In the genomic region with DNA sequence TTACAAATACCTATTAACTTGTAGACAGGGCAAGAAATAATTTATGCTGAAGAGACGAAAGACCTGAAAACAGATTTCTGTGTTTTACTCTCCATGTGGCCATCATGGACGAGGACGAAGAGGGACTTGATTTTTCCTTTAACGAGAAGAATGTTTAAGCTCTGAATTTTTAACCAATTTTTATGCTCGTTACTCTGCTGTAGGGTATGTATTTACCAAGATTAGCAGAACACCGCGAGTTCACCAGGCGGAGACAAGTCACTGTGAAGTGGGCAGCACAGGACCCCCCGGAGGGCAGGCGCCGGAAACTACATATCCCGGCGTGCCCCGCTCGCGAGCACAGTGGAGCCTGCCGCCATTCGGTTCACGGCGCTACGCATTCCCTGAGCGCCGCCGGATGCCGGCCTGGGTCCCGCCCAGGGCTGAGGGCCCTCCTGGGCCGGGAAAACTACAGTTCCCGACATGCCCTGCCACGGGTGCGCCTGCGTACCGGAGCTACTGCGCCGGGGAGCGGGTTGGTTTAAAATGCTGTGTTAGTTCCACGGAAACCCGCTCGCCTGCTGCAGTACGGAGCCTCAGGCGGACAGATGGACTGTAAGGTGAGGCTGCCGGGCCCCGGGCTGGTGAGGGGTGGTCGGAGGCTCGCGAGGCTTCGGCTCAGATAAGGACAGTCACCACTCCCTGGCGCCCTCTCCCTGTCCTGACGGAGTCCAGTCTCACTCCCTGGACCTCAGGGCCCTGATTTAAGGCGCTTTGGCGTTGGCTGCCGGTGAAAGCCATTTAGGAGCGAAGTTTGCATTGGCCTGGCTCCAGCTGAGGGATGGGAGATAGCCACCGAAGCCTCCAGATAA, we compare ENCODE assay signal across 8 cellular contexts. TPM values are rescaled to one million over a fixed set of nuclear protein-coding genes. Genes with fewer than 3 reads are reported as not detected.
A peak's percentile ranks its signal among the peaks of the same experiment; 100 is the strongest.
DNase-seq lines count a peak whose midpoint lies in the region; ATAC-seq, FAIRE-seq and TF ChIP-seq lines count a peak whose summit lies in the region.

Gene CCDC150, plus strand, starts transcription at position 536 of the 851 bp plus-strand sequence. Its CDS starts 52 bp downstream, at position 588.

- peak within 1 kb of the TSS; percentile 78 for H3K4me2 ChIP-seq in HepG2 (ENCODE audit: low read depth, low read length)

- FAIRE-seq in HepG2 (lab: Jason Lieb, UNC): peak; percentile 79

- DNase-seq in CD1c-positive myeloid dendritic cell (ENCODE audit: extremely low spot score) (peak; percentile 96), NCI-H748 (lab: John Stamatoyannopoulos, UW; ENCODE audit: unreplicated experiment) (peak; percentile 99), dermis blood vessel endothelial cell (peak; percentile 96), HepG2 (ENCODE audit: low spot score) (peak; percentile 94)
- DNase-seq in activated CD4-positive, alpha-beta T cell treated with anti-CD3 and anti-CD28 coated beads, Interleukin-2, amount 50 U/mL, for 1 hour: peak; percentile 92
- peak; percentile 88 to 90 for DNase-seq in stimulated activated CD4-positive, alpha-beta T cell treated with anti-CD3 and anti-CD28 coated beads, Interleukin-2, amount 100 ng/mL, for 48 hours

- H3K79me2 ChIP-seq in HepG2 (ENCODE audit: insufficient read depth, low read length): peaks cover 8% of the 10 kb centered on the region

- TF ChIP-seq CTCF in HepG2 (CRISPR knock-in tag; IDR thresholded peaks at IDR 0.05): peak; percentile 65

- no peaks in the 10 kb centered on the region for H3K27me3 ChIP-seq in HepG2 (ENCODE audit: control insufficient read depth in 1 of 2, insufficient read depth in 2 of 2, low read length in 2 of 2)

- in situ Hi-C loops in HepG2 (cut with HindIII; ENCODE audit: extremely low pct_ligation_motif_present, low pct_unique_long_range_greater_than_20kb): no loop called here

- POLR2A ChIA-PET in HepG2 (lab: Yijun Ruan, JAX): interaction anchor here (1.0 to 1.3 kb wide), 3 partner anchors 80 to 160 kb away, joined by 3 to 9 read pairs (median 3); partner anchors contain the start of gene GTF3C3

- peak within 1 kb of the TSS; percentile 73 for H3K27ac ChIP-seq in HepG2 (ENCODE audit: extremely low read length, insufficient read depth, low read length)

- H3K4me1 ChIP-seq in HepG2 (ENCODE audit: insufficient read depth, low read length): peaks cover 23% of the 10 kb centered on the region

- ATAC-seq in GM19372 (IDR thresholded peaks at IDR 0.05; ENCODE audit: low read depth, unreplicated experiment) (peak; percentile 99), HG03521 (IDR thresholded peaks at IDR 0.05; ENCODE audit: unreplicated experiment) (peak; percentile 100), HepG2 (peak; percentile 99)

- TF ChIP-seq EP300 in HepG2 (IDR thresholded peaks at IDR 0.05; ENCODE audit: low read depth in 2 of 2, low read length in 2 of 2) (peak; percentile 18 to 29; a peak in 2 of 4 replicates), HepG2 (CRISPR knock-in tag; IDR thresholded peaks at IDR 0.05; ENCODE audit: borderline replicate concordance) (no peak)

- peak within 1 kb of the TSS; percentile 98 for H2AFZ ChIP-seq in HepG2 (ENCODE audit: low read length)

- intact Hi-C loops in HepG2 (cut with micrococcal nuclease; ENCODE audit: unreplicated experiment): loop anchor here (2.0 to 5.0 kb wide), 5 partner anchors 47 to 657 kb away; partner anchors contain the start of genes GTF3C3, HECW2 and PGAP1

- 6% methylated on average over 30 of the region's 53 CpGs for WGBS in HepG2 (ENCODE audit: low lambda C conversion rate)

- 0 out of 2 replicates have a peak, but pooled peaks have one; percentile 53 for TF ChIP-seq RAD21 in HepG2 (CRISPR knock-in tag; IDR thresholded peaks at IDR 0.05)

- H3K9me3 ChIP-seq in HepG2 (ENCODE audit: low read length): no peaks in the 10 kb centered on the region

- BruUV-seq in HepG2 (replicated peaks; lab: Mats Ljungman, UMichigan): no TSS peak

- H3K9ac ChIP-seq in HepG2 (ENCODE audit: insufficient read depth, low read depth, low read length): peak within 1 kb of the TSS; percentile 71

- peak within 1 kb of the TSS; percentile 75 to 91 (median 77) for H3K4me3 ChIP-seq in HepG2 (replicated peaks in 1 of 3; ENCODE audit: insufficient read depth in 1 of 3, low read depth in 2 of 3, low read length in 3 of 3)

- no peaks in the 10 kb centered on the region; a peak in 1 of 5 replicates for H3K36me3 ChIP-seq in HepG2 (replicated peaks in 1 of 2; ENCODE audit: control insufficient read depth in 1 of 2, insufficient read depth in 2 of 2, low read length in 2 of 2)

- H4K20me1 ChIP-seq in HepG2 (ENCODE audit: insufficient read depth, low read length): no peaks in the 10 kb centered on the region

- CTCF ChIA-PET in HepG2 (lab: Yijun Ruan, JAX; ENCODE audit: low intra/inter-chr PET ratio, low total read pairs): no interaction called here

- peak; percentile 79 to 84 for TF ChIP-seq POLR2A in HepG2 (IDR thresholded peaks at IDR 0.05; ENCODE audit: insufficient read depth in 1 of 2, low read depth in 2 of 2, low read length in 2 of 2)

TF ChIP-seq in HepG2, 621 proteins besides CTCF, POLR2A, EP300 and RAD21 (continues in another document):
- TF ChIP-seq, protein P1, sequence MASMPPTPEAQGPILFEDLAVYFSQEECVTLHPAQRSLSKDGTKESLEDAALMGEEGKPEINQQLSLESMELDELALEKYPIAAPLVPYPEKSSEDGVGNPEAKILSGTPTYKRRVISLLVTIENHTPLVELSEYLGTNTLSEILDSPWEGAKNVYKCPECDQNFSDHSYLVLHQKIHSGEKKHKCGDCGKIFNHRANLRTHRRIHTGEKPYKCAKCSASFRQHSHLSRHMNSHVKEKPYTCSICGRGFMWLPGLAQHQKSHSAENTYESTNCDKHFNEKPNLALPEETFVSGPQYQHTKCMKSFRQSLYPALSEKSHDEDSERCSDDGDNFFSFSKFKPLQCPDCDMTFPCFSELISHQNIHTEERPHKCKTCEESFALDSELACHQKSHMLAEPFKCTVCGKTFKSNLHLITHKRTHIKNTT (CRISPR knock-in tag; IDR thresholded peaks at IDR 0.05): 0 out of 2 replicates have a peak, but pooled peaks have one; percentile 54
- TF ChIP-seq, protein P2, sequence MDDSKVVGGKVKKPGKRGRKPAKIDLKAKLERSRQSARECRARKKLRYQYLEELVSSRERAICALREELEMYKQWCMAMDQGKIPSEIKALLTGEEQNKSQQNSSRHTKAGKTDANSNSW (CRISPR knock-in tag; IDR thresholded peaks at IDR 0.05; ENCODE audit: borderline replicate concordance): no peak
- TF ChIP-seq NR2F1 (CRISPR knock-in tag; IDR thresholded peaks at IDR 0.05): no peak
- peak; percentile 80 for TF ChIP-seq ZNF205 (CRISPR knock-in tag; IDR thresholded peaks at IDR 0.05)
- no peak for TF ChIP-seq HOXA7 (CRISPR knock-in tag; IDR thresholded peaks at IDR 0.05)
- TF ChIP-seq ELF1 (CRISPR knock-in tag; IDR thresholded peaks at IDR 0.05): peak; percentile 85
- TF ChIP-seq MAX (IDR thresholded peaks at IDR 0.05): peak; percentile 67; the same call in 1 of the 2 replicates
- TF ChIP-seq ZNF512 (CRISPR knock-in tag; IDR thresholded peaks at IDR 0.05): no peak

RNA-seq across cellular contexts. Expression of gene CCDC150, which starts in this region (rescaled TPM):
- total RNA-seq in dermis blood vessel endothelial cell: 9.1 and 10.9 TPM in 2 replicates
- 9.1 and 32.6 TPM in 2 replicates for total RNA-seq in HepG2 (2016; rRNA removed; fragmentation: Illumina TruSeq; extraction: Trizol)
- 22.5 and 30.6 TPM in 2 replicates for total RNA-seq in HepG2 (2016; cell fraction: cytosol; rRNA removed; fragmentation: Illumina TruSeq; extraction: Trizol; ENCODE audit: low read depth)
- 9.9 and 25.9 TPM in 2 replicates for total RNA-seq in HepG2 (2016; cell fraction: insoluble cytoplasmic fraction; rRNA removed; fragmentation: Illumina TruSeq; extraction: Trizol)
- total RNA-seq in HepG2 (2016; cell fraction: membrane; rRNA removed; fragmentation: Illumina TruSeq; extraction: Trizol): 11.8 and 12.1 TPM in 2 replicates
- 77.0 and 86.0 TPM in 2 replicates for total RNA-seq in HepG2 (2016; cell fraction: nucleus; rRNA removed; fragmentation: Illumina TruSeq; extraction: Trizol)
- polyA plus RNA-seq in HepG2 (2011; rRNA removed): 10.2 and 14.9 TPM in 2 replicates
- 1.2 and 1.3 TPM in 2 replicates for polyA plus RNA-seq in HepG2 (2011; cell fraction: cytosol; rRNA removed)
- polyA plus RNA-seq in HepG2 (2011; cell fraction: nucleus; rRNA removed): 48.3 and 49.7 TPM in 2 replicates
- polyA plus RNA-seq in HepG2 (2012): 5.8 and 13.7 TPM in 2 replicates
- 1.1 and 1.8 TPM in 2 replicates for polyA plus RNA-seq in HepG2 (2016; cell fraction: cytosol; fragmentation: Illumina TruSeq; extraction: Trizol; ENCODE audit: low read depth)
- 7.3 and 7.7 TPM in 2 replicates for polyA plus RNA-seq in HepG2 (2016; cell fraction: insoluble cytoplasmic fraction; fragmentation: Illumina TruSeq; extraction: Trizol; ENCODE audit: low read depth)
- 2.2 and 2.5 TPM in 2 replicates for polyA plus RNA-seq in HepG2 (2016; cell fraction: membrane; fragmentation: Illumina TruSeq; extraction: Trizol; ENCODE audit: low read depth)
- 87.9 and 102 TPM in 2 replicates for polyA plus RNA-seq in HepG2 (2016; cell fraction: nucleus; fragmentation: Illumina TruSeq; extraction: Trizol; ENCODE audit: insufficient read depth, low read depth)
- polyA minus RNA-seq in HepG2 (2011; rRNA and poly(A)+ RNA removed; ENCODE audit: low replicate concordance): 4.6 and 8.0 TPM in 2 replicates
- 2.0 and 2.3 TPM in 2 replicates for polyA minus RNA-seq in HepG2 (2011; cell fraction: cytosol; rRNA and poly(A)+ RNA removed)
- polyA minus RNA-seq in HepG2 (2011; cell fraction: nucleus; rRNA and poly(A)+ RNA removed): 85.5 and 85.6 TPM in 2 replicates

Comparison
In these comparisons a context has a peak if more than half of its experiments do, and no peak if none do; other contexts are left out.
1. Peak in every context shown above with its lines: DNase-seq, ATAC-seq, H3K4me3 ChIP-seq and H3K27ac ChIP-seq.